ENCODE assay signal across 8 cellular contexts in the genomic region with DNA sequence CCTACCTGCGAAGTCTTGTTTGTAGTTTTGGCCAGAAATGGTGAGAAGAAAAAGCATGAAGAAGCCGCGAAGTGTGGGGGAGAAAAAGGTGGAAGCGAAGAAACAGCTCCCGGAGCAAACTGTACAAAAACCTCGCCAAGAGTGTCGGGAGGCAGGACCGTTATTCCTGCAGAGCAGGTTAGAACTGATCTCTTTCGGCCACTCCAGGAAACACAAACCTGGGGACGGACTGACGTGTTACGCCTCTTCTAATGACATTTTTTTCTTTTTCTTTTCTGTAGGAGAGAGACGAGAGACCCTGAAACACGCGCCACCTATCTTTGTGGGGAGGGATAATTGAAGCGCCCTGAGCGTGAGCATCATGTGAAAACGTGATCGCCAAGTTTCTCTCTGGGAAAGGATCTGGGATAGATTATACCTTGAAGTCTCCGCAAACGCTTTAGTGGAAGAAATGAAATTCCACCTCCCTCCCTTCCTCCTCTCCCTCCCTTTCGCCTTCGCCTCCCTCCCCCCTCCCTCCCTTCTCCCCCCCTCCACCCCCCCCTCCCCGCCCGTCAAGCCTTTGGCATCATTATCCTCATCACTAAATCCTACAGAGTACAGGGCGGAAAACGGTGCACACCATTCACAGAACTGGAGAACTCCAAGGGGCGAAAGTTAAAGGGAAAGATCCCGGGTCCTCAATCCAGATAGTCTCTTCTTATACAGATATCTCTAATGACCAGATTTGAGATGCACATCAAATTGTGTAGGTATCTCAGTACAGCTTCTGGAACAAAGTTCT. TPM values are rescaled to one million over a fixed set of nuclear protein-coding genes. Genes with fewer than 3 reads are reported as not detected.
DNase-seq lines count a peak whose midpoint lies in the region; ATAC-seq and TF ChIP-seq lines count a peak whose summit lies in the region.

Gene ZEB2, minus strand, starts transcription at position 186 of the 784 bp plus-strand sequence. CDS start 2,769 bp downstream, outside the sequence.

- peak in 1 of 5 donors; percentile 18 for DNase-seq in CD4-positive, alpha-beta memory T cell
- DNase-seq in HK-2 (ENCODE audit: unreplicated experiment) (peak; percentile 37), SK-N-MC (ENCODE audit: low read depth, low spot score) (peak; percentile 97), lower lobe of right lung (peak; percentile 57)

- H3K9ac ChIP-seq in SK-N-MC (ENCODE audit: insufficient read length) = peak within 1 kb of the TSS; percentile 96

- CTCF ChIA-PET in CD4-positive, alpha-beta memory T cell (lab: Charles Lee; ENCODE audit: partially characterized antibody) = interaction anchor here (0.9 kb wide), 1 partner anchor 13 kb away, joined by 3 read pairs; no protein-coding TSS in a partner anchor

- intact Hi-C loops in CD4-positive, alpha-beta memory T cell (cut with micrococcal nuclease) = loop anchor here (5.0 kb wide), 1 partner anchor 188 kb away; a partner anchor contains a TSS
- intact Hi-C loops in lower lobe of right lung (cut with DNase I) = no loop called here

- POLR2A ChIA-PET in CD4-positive, alpha-beta memory T cell (lab: Charles Lee; ENCODE audit: partially characterized antibody) = interaction anchor here (0.8 kb wide), 1 partner anchor 60 kb away, joined by 3 read pairs; no protein-coding TSS in a partner anchor

- H3K27me3 ChIP-seq in CD4-positive, alpha-beta memory T cell (ENCODE audit: insufficient read depth, low read length) = peaks cover 32% of the 10 kb centered on the region
- H3K27me3 ChIP-seq in ectodermal cell (ENCODE audit: control insufficient read depth, insufficient read depth, low read length, poor library complexity, severe bottlenecking) = no peaks in the 10 kb centered on the region
- H3K27me3 ChIP-seq in lower lobe of right lung (ENCODE audit: low read depth) = peaks cover 27% of the 10 kb centered on the region

- no peak within 1 kb of the TSS for H3K27ac Mint-ChIP-seq in CD4-positive, alpha-beta memory T cell

- peak within 1 kb of the TSS; percentile 33 for H3K27ac ChIP-seq in CD4-positive, alpha-beta memory T cell (ENCODE audit: low read depth, low read length)
- H3K27ac ChIP-seq in SK-N-MC = peak within 1 kb of the TSS; percentile 99
- H3K27ac ChIP-seq in ectodermal cell (ENCODE audit: insufficient read depth, low read depth, low read length, poor library complexity, severe bottlenecking) = peak within 1 kb of the TSS; percentile 78
- H3K27ac ChIP-seq in lower lobe of right lung = peak within 1 kb of the TSS; percentile 98

- peak within 1 kb of the TSS; percentile 29 to 31 for H3K4me3 ChIP-seq in CD4-positive, alpha-beta memory T cell (ENCODE audit: low read length in 2 of 2)
- H3K4me3 ChIP-seq in SK-N-MC (peak within 1 kb of the TSS; percentile 92), ectodermal cell (ENCODE audit: insufficient read depth, low read depth, low read length) (peak within 1 kb of the TSS; percentile 67), lower lobe of right lung (peak within 1 kb of the TSS; percentile 70)

- peaks cover 0 to 2% (median 0%) of the 10 kb centered on the region in 8 donors for H3K9me3 Mint-ChIP-seq in CD4-positive, alpha-beta memory T cell

- peak within 1 kb of the TSS in 1 of 8 donors; percentile 68 for H3K4me3 Mint-ChIP-seq in CD4-positive, alpha-beta memory T cell

- peaks cover 27 to 43% of the 10 kb centered on the region in 2 donors for H3K27me3 Mint-ChIP-seq in CD4-positive, alpha-beta memory T cell

- H3K36me3 ChIP-seq in CD4-positive, alpha-beta memory T cell (ENCODE audit: insufficient read depth, low read length) = no peaks in the 10 kb centered on the region
- peaks cover 17% of the 10 kb centered on the region for H3K36me3 ChIP-seq in SK-N-MC (ENCODE audit: insufficient read depth, low read length)
- H3K36me3 ChIP-seq in ectodermal cell (ENCODE audit: control insufficient read depth, insufficient read depth, low read length) = no peaks in the 10 kb centered on the region
- no peaks in the 10 kb centered on the region for H3K36me3 ChIP-seq in lower lobe of right lung

- no peaks in the 10 kb centered on the region for H3K9me3 ChIP-seq in CD4-positive, alpha-beta memory T cell (ENCODE audit: control insufficient read depth in 1 of 2, low read length in 2 of 2)
- H3K9me3 ChIP-seq in SK-N-MC (ENCODE audit: low read depth, low read length) = no peaks in the 10 kb centered on the region
- H3K9me3 ChIP-seq in ectodermal cell (ENCODE audit: control insufficient read depth, low read length) = no peaks in the 10 kb centered on the region
- no peaks in the 10 kb centered on the region for H3K9me3 ChIP-seq in lower lobe of right lung

- peak; percentile 50 for TF ChIP-seq CTCF in lower lobe of right lung (IDR thresholded peaks at IDR 0.05)
- no peak for TF ChIP-seq CTCF in subcutaneous adipose tissue (IDR thresholded peaks at IDR 0.05; ENCODE audit: low read depth)

- ATAC-seq in lower lobe of right lung (peak; percentile 26 to 51), HG03469 (IDR thresholded peaks at IDR 0.05; ENCODE audit: unreplicated experiment) (no peak), HG03342 (IDR thresholded peaks at IDR 0.05; ENCODE audit: unreplicated experiment) (no peak)

- peaks cover 18 to 31% (median 26%) of the 10 kb centered on the region in 4 donors for H3K4me1 Mint-ChIP-seq in CD4-positive, alpha-beta memory T cell

- peaks cover 43% of the 10 kb centered on the region for H3K4me1 ChIP-seq in CD4-positive, alpha-beta memory T cell (ENCODE audit: insufficient read depth, low read length)
- H3K4me1 ChIP-seq in ectodermal cell (ENCODE audit: control insufficient read depth, insufficient read depth, low read length) (peaks cover 24% of the 10 kb centered on the region), lower lobe of right lung (peaks cover 11% of the 10 kb centered on the region)

- WGBS in ectodermal cell, 2 experiments = 0 to 1% methylated on average over 25 to 26 of the region's 29 CpGs

- H3K36me3 Mint-ChIP-seq in CD4-positive, alpha-beta memory T cell = peaks cover 3 to 6% of the 10 kb centered on the region in 2 donors

RNA-seq across cellular contexts. Expression of gene ZEB2, which starts in this region (rescaled TPM):
- total RNA-seq in CD4-positive, alpha-beta memory T cell = 1 to 10 TPM; 3.6 to 5.2 TPM
- 1 to 10 TPM in 1 of 2 donors, under 1 TPM in 1; 0.83 to 1.5 TPM for polyA plus RNA-seq in CD4-positive, alpha-beta memory T cell
- 134 TPM for polyA plus RNA-seq in ectodermal cell (2013, experiment 1 of 4)
- 125 TPM for polyA plus RNA-seq in ectodermal cell (2013, experiment 2 of 4)
- 87.6 TPM for polyA plus RNA-seq in ectodermal cell (2013, experiment 3 of 4)
- 98.3 TPM for polyA plus RNA-seq in ectodermal cell (2013, experiment 4 of 4)
- total RNA-seq in lower lobe of right lung (220 TPM), subcutaneous adipose tissue (100 to 1,000 TPM; 187 to 346 (median 266) TPM)

Comparison
In these comparisons a context has a peak if more than half of its experiments do, and no peak if none do; other contexts are left out.
1. RNA of gene ZEB2 (total RNA-seq): 187 to 346 TPM in subcutaneous adipose tissue and 220 TPM in lower lobe of right lung (single experiment); 3.6 to 5.2 TPM in CD4-positive, alpha-beta memory T cell; every median in the first group is over 10 times any median in the second.
2. H3K27ac ChIP-seq: peak in every context shown above with its lines; median percentile 99 in SK-N-MC; 98 in lower lobe of right lung; 78 in ectodermal cell; 33 in CD4-positive, alpha-beta memory T cell.
3. H3K4me3 ChIP-seq: peak in every context shown above with its lines; median percentile 92 in SK-N-MC; 70 in lower lobe of right lung; 67 in ectodermal cell; 30 in CD4-positive, alpha-beta memory T cell.
4. ATAC-seq: peak in lower lobe of right lung (2 of 2); none in HG03469 (single experiment) and HG03342 (single experiment).